Comparison of ENCODE assay signal across 10 cellular contexts in genomic region chr17:47949951-47950350, GRCh38. TPM values are rescaled to one million over a fixed set of nuclear protein-coding genes. Genes with fewer than 3 reads are reported as not detected.
A peak's percentile ranks its signal among the peaks of the same experiment; 100 is the strongest.
DNase-seq lines count a peak whose midpoint lies in the region; ATAC-seq and TF ChIP-seq lines count a peak whose summit lies in the region.
"Had no signal": no experiment of that assay in that cellular context is flagged by ENCODE, and none has a peak within 500 bp of the region (broad histone marks: within the 10 kb centered on the region; RNA-seq: fewer than 3 reads in every experiment).

No MANE protein-coding gene starts in this region.

- TF ChIP-seq CTCF in tibial nerve (IDR thresholded peaks at IDR 0.05): no peak

- H3K9me3 Mint-ChIP-seq in activated naive CD4-positive, alpha-beta T cell treated with anti-CD3 and anti-CD28 coated beads, Interleukin-2, amount 50 U/mL, for 24 hours: no peaks in the 10 kb centered on the region

- peak overlapping the region in 3 of 4 donors; percentile 75 to 79 (median 78) for H3K27ac ChIP-seq in tibial nerve

- no peaks in the 10 kb centered on the region for H3K9me3 ChIP-seq in tibial nerve
- H3K9me3 ChIP-seq: ovary had no signal

- TF ChIP-seq EP300 in tibial nerve (IDR thresholded peaks at IDR 0.05): no peak

- no peaks in the 10 kb centered on the region for H3K27me3 ChIP-seq in tibial nerve
- H3K27me3 ChIP-seq: ovary had no signal

- H3K4me3 Mint-ChIP-seq in activated naive CD4-positive, alpha-beta T cell treated with anti-CD3 and anti-CD28 coated beads, Interleukin-2, amount 50 U/mL, for 24 hours: peak overlapping the region; percentile 34

- peaks cover 0 to 18% (median 0%) of the 10 kb centered on the region in 3 donors for H3K36me3 ChIP-seq in tibial nerve
- H3K36me3 ChIP-seq: ovary had no signal

- no peak for TF ChIP-seq POLR2A in tibial nerve (IDR thresholded peaks at IDR 0.05)

- peak overlapping the region in 1 of 4 donors; percentile 39 for H3K4me3 ChIP-seq in tibial nerve

- WGBS in tibial nerve, 2 donors: 48 to 54% methylated on average over 3 of the region's 3 CpGs

- H3K27me3 Mint-ChIP-seq in activated naive CD4-positive, alpha-beta T cell treated with anti-CD3 and anti-CD28 coated beads, Interleukin-2, amount 50 U/mL, for 24 hours: no peaks in the 10 kb centered on the region

- peaks cover 0 to 29% (median 13%) of the 10 kb centered on the region in 4 donors for H3K4me1 ChIP-seq in tibial nerve

- H3K4me1 Mint-ChIP-seq in activated naive CD4-positive, alpha-beta T cell treated with anti-CD3 and anti-CD28 coated beads, Interleukin-2, amount 50 U/mL, for 24 hours: peaks cover 40% of the 10 kb centered on the region

- DNase-seq in activated naive CD4-positive, alpha-beta T cell treated with Interleukin-2 at 50 U/mL for 16 hours: no peak
- DNase-seq in RPMI8226 (peak; percentile 70), left lobe of liver (ENCODE audit: low spot score) (peak; percentile 74), tibial nerve (ENCODE audit: low spot score in 2 of 2) (no peak), mesenteric fat pad (ENCODE audit: low spot score) (no peak)

- H3K27ac Mint-ChIP-seq in activated naive CD4-positive, alpha-beta T cell treated with anti-CD3 and anti-CD28 coated beads, Interleukin-2, amount 50 U/mL, for 24 hours: no peak overlapping the region

- ATAC-seq in left lobe of liver (no peak), HG03135 (IDR thresholded peaks at IDR 0.05; ENCODE audit: unreplicated experiment) (no peak), HG03045 (IDR thresholded peaks at IDR 0.05; ENCODE audit: unreplicated experiment) (no peak)

- H3K36me3 Mint-ChIP-seq in activated naive CD4-positive, alpha-beta T cell treated with anti-CD3 and anti-CD28 coated beads, Interleukin-2, amount 50 U/mL, for 24 hours: peaks cover 5% of the 10 kb centered on the region

RNA-seq across cellular contexts. Expression of gene PRR15L, which starts 7.7 kb away (rescaled TPM):
- total RNA-seq in left lobe of liver (1.3 TPM), tibial nerve (not detected), mesenteric fat pad (not detected)
- total RNA-seq: temporal lobe had no signal

RNA-seq across cellular contexts. Expression of gene PNPO, which starts 8.6 kb away (rescaled TPM):
- total RNA-seq in left lobe of liver (128 TPM), tibial nerve (10 to 100 TPM; 36.0 to 56.8 (median 51.2) TPM), mesenteric fat pad (28.2 TPM)

RNA-seq across cellular contexts. Expression of gene CDK5RAP3, which starts 21.0 kb away (rescaled TPM):
- total RNA-seq in left lobe of liver (107 TPM), tibial nerve (100 to 1,000 TPM; 163 to 310 (median 200) TPM), mesenteric fat pad (105 TPM)

RNA-seq across cellular contexts. Expression of gene SP2, which starts 53.9 kb away (rescaled TPM):
- 5.4 TPM for total RNA-seq in left lobe of liver
- total RNA-seq in tibial nerve: 1 to 10 TPM; 5.9 to 7.2 (median 7.1) TPM
- total RNA-seq in mesenteric fat pad: 12.7 TPM

Comparison
In these comparisons a context has a peak if more than half of its experiments do, and no peak if none do; other contexts are left out.
1. DNase-seq: peak in RPMI8226 (single experiment) and left lobe of liver (single experiment); none in activated naive CD4-positive, alpha-beta T cell treated with Interleukin-2 at 50 U/mL for 16 hours (single experiment), tibial nerve (0 of 2) and mesenteric fat pad (single experiment).